9 cellular contexts compared by ENCODE assay signal in genomic region chr19:17829855-17830566, GRCh38. TPM values are rescaled to one million over a fixed set of nuclear protein-coding genes. Genes with fewer than 3 reads are reported as not detected.
DNase-seq lines count a peak whose midpoint lies in the region; ATAC-seq, FAIRE-seq and TF ChIP-seq lines count a peak whose summit lies in the region.
"Had no signal": no experiment of that assay in that cellular context is flagged by ENCODE, and none has a peak within 500 bp of the region (broad histone marks: within the 10 kb centered on the region; RNA-seq: fewer than 3 reads in every experiment).

No MANE protein-coding gene starts in this region.

- H3K4me1 ChIP-seq in mesodermal cell (ENCODE audit: control insufficient read depth, insufficient read depth, low read length, poor library complexity, severe bottlenecking), result no peaks in the 10 kb centered on the region

- no peak for TF ChIP-seq POLR2A in GM12892 (IDR thresholded peaks at IDR 0.05; ENCODE audit: low read depth, low read length)

- in situ Hi-C loops in brain microvascular endothelial cell (cut with HindIII; ENCODE audit: low pct_ligation_motif_present, low sequenced_read_pairs), result no loop called here

- DNase-seq in COLO668 (lab: John Stamatoyannopoulos, UW; ENCODE audit: unreplicated experiment), result peak; percentile 55
- DNase-seq in NCI-H1105 treated with DMSO at 0.1 percent for 48 hours (lab: John Stamatoyannopoulos, UW), result peak; percentile 60
- peak; percentile 14 for DNase-seq in brain microvascular endothelial cell
- no peak for DNase-seq in effector CD4-positive, alpha-beta T cell
- no peak for DNase-seq in SIG-M5 treated with dmso at 0.1 percent for 504 hours (lab: John Stamatoyannopoulos, UW; ENCODE audit: unreplicated experiment)
- DNase-seq in GM12892 (ENCODE audit: insufficient read length), result no peak

- 9 to 15% methylated on average over 10 to 23 of the region's 29 CpGs for WGBS in mesodermal cell (ENCODE audit: insufficient coverage in 2 of 2), 2 experiments

- no peaks in the 10 kb centered on the region for H3K27me3 ChIP-seq in brain microvascular endothelial cell (replicated peaks)

- no peaks in the 10 kb centered on the region for H3K9me3 ChIP-seq in mesodermal cell (ENCODE audit: control insufficient read depth, low read length)

- H3K4me3 ChIP-seq in brain microvascular endothelial cell (ENCODE audit: low read depth, low read length) (peak overlapping the region; percentile 35), mesodermal cell (ENCODE audit: extremely low read depth, insufficient read depth, low read length, poor library complexity, severe bottlenecking) (peak overlapping the region; percentile 30)

- TF ChIP-seq CTCF in brain microvascular endothelial cell (IDR thresholded peaks at IDR 0.05; ENCODE audit: low read depth, low read length, missing control alignments), result no peak

- ATAC-seq in HG02610 (IDR thresholded peaks at IDR 0.05; ENCODE audit: unreplicated experiment), result no peak

- no peak for FAIRE-seq in GM12892 (lab: Jason Lieb, UNC)
- FAIRE-seq: TTC549 had no signal

- H3K27ac ChIP-seq in brain microvascular endothelial cell, result no peak overlapping the region
- H3K27ac ChIP-seq in mesodermal cell (ENCODE audit: low read depth, low read length, severe bottlenecking), result peak overlapping the region; percentile 49

- H3K36me3 ChIP-seq in brain microvascular endothelial cell (replicated peaks), result no peaks in the 10 kb centered on the region
- no peaks in the 10 kb centered on the region for H3K36me3 ChIP-seq in mesodermal cell (ENCODE audit: control insufficient read depth, insufficient read depth, low read length)

RNA-seq across cellular contexts. Expression of gene INSL3, which starts 8.7 kb away (rescaled TPM):
- polyA plus RNA-seq in mesodermal cell (2013, experiment 1 of 2), result 0.55 TPM
- 0.91 TPM for polyA plus RNA-seq in mesodermal cell (2013, experiment 2 of 2)
- polyA plus RNA-seq in GM12892 (2012; ENCODE audit: missing spikeins), result 0.40 TPM

RNA-seq across cellular contexts. Expression of gene JAK3, which starts 17.8 kb away (rescaled TPM):
- 5.4 TPM for polyA plus RNA-seq in mesodermal cell (2013, experiment 1 of 2)
- polyA plus RNA-seq in mesodermal cell (2013, experiment 2 of 2), result 3.7 TPM
- polyA plus RNA-seq in GM12892 (2012; ENCODE audit: missing spikeins), result 24.6 TPM

RNA-seq across cellular contexts. Expression of gene RPL18A, which starts 29.7 kb away (rescaled TPM):
- 2,696 TPM for polyA plus RNA-seq in mesodermal cell (2013, experiment 1 of 2)
- 2,179 TPM for polyA plus RNA-seq in mesodermal cell (2013, experiment 2 of 2)
- 3,536 TPM for polyA plus RNA-seq in GM12892 (2012; ENCODE audit: missing spikeins)

RNA-seq across cellular contexts. Expression of gene B3GNT3, which starts 35.1 kb away (rescaled TPM):
- 0.26 TPM for polyA plus RNA-seq in mesodermal cell (2013, experiment 1 of 2)
- not detected for polyA plus RNA-seq in mesodermal cell (2013, experiment 2 of 2)
- polyA plus RNA-seq in GM12892 (2012; ENCODE audit: missing spikeins), result not detected

RNA-seq across cellular contexts. Expression of gene SLC5A5, which starts 41.7 kb away (rescaled TPM):
- not detected for polyA plus RNA-seq in mesodermal cell (2013, experiment 1 of 2)
- 0.10 TPM for polyA plus RNA-seq in mesodermal cell (2013, experiment 2 of 2)
- polyA plus RNA-seq in GM12892 (2012; ENCODE audit: missing spikeins), result 0.08 TPM

Comparison
In these comparisons a context has a peak if more than half of its experiments do, and no peak if none do; other contexts are left out.
1. DNase-seq: peak in COLO668 (single experiment), NCI-H1105 treated with DMSO at 0.1 percent for 48 hours (single experiment) and brain microvascular endothelial cell (single experiment); none in effector CD4-positive, alpha-beta T cell (single experiment), SIG-M5 treated with dmso at 0.1 percent for 504 hours (single experiment) and GM12892 (single experiment).